1 cellular context compared by ENCODE assay signal in the genomic region with DNA sequence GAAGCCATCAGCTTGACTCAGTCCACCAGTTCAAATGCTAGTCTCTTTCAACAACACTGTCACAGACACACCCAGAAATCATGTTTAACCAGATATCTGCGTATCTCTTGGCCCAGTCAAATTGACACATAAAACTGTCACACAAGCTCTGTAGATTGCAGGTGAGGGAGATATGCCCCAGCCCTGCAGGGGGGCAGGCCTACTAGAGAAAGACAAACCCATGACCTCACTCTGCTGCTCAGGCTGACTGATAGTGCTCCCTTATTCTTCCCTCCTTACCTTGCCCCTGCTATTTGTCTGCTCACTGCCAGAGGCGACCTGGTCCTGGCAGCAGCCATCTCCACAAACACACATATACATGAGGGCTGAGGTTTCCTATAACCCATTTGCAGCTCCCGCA.
TF ChIP-seq lines count a peak whose summit lies in the region.

No MANE protein-coding gene starts in this region.

TF ChIP-seq in WTC11, 78 proteins besides CTCF, POLR2A, EP300 and RAD21 (continued from another document):
- TF ChIP-seq, protein P1, sequence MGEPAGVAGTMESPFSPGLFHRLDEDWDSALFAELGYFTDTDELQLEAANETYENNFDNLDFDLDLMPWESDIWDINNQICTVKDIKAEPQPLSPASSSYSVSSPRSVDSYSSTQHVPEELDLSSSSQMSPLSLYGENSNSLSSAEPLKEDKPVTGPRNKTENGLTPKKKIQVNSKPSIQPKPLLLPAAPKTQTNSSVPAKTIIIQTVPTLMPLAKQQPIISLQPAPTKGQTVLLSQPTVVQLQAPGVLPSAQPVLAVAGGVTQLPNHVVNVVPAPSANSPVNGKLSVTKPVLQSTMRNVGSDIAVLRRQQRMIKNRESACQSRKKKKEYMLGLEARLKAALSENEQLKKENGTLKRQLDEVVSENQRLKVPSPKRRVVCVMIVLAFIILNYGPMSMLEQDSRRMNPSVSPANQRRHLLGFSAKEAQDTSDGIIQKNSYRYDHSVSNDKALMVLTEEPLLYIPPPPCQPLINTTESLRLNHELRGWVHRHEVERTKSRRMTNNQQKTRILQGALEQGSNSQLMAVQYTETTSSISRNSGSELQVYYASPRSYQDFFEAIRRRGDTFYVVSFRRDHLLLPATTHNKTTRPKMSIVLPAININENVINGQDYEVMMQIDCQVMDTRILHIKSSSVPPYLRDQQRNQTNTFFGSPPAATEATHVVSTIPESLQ (CRISPR knock-in tag; IDR thresholded peaks at IDR 0.05) = no peak
- TF ChIP-seq, protein P2, sequence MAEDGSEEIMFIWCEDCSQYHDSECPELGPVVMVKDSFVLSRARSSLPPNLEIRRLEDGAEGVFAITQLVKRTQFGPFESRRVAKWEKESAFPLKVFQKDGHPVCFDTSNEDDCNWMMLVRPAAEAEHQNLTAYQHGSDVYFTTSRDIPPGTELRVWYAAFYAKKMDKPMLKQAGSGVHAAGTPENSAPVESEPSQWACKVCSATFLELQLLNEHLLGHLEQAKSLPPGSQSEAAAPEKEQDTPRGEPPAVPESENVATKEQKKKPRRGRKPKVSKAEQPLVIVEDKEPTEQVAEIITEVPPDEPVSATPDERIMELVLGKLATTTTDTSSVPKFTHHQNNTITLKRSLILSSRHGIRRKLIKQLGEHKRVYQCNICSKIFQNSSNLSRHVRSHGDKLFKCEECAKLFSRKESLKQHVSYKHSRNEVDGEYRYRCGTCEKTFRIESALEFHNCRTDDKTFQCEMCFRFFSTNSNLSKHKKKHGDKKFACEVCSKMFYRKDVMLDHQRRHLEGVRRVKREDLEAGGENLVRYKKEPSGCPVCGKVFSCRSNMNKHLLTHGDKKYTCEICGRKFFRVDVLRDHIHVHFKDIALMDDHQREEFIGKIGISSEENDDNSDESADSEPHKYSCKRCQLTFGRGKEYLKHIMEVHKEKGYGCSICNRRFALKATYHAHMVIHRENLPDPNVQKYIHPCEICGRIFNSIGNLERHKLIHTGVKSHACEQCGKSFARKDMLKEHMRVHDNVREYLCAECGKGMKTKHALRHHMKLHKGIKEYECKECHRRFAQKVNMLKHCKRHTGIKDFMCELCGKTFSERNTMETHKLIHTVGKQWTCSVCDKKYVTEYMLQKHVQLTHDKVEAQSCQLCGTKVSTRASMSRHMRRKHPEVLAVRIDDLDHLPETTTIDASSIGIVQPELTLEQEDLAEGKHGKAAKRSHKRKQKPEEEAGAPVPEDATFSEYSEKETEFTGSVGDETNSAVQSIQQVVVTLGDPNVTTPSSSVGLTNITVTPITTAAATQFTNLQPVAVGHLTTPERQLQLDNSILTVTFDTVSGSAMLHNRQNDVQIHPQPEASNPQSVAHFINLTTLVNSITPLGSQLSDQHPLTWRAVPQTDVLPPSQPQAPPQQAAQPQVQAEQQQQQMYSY (CRISPR knock-in tag; IDR thresholded peaks at IDR 0.05) = no peak
- TF ChIP-seq FOXK1 (CRISPR knock-in tag; IDR thresholded peaks at IDR 0.05) = no peak
- no peak for TF ChIP-seq ZNF671 (CRISPR knock-in tag; IDR thresholded peaks at IDR 0.05)
- no peak for TF ChIP-seq ZNF138 (CRISPR knock-in tag; conservative IDR thresholded peaks at IDR 0.05)
- TF ChIP-seq ELF4 (CRISPR knock-in tag; IDR thresholded peaks at IDR 0.05; ENCODE audit: low read depth) = no peak
TF ChIP-seq in WTC11: peak in this region for 0.
